14 cellular contexts compared by ENCODE assay signal in the genomic region with DNA sequence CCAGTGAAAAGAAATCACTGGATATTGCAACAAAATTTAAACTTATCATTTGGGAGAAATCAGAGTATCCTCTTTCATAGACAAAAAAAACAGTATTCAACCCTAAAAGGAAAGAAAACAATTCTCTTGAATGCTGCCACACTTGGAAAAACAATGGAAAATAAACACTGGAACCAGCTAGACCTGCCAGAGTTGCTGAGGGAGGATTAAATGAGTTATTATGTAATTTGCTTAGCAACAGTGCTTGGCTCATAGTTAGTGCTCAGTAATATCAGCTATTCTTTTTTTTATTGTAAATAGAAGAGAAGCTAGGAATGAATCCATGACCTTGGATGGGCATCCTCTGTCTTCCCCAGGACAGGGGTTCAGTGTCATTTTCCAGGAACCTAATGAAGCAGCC.
"Had no signal": no experiment of that assay in that cellular context is flagged by ENCODE, and none has a peak within 500 bp of the region (broad histone marks: within the 10 kb centered on the region; RNA-seq: fewer than 3 reads in every experiment).

No MANE protein-coding gene starts in this region.

- H3K36me3 ChIP-seq: brain microvascular endothelial cell, heart left ventricle, left lung, prostate gland, uterus had no signal

- DNase-seq: activated naive CD4-positive, alpha-beta T cell treated with anti-CD3 and anti-CD28 coated beads, Interleukin-2, amount 50 U/mL, for 16 hours; brain microvascular endothelial cell; cerebellar nuclear complex; dermis blood vessel endothelial cell; foreskin melanocyte; left lung; natural killer cell; stimulated activated CD4-positive, alpha-beta T cell treated with anti-CD3 and anti-CD28 coated beads, Interleukin-4, amount 100 ng/mL, for 1 hour; stimulated activated CD8-positive, alpha-beta memory T cell treated with anti-CD3 and anti-CD28 coated beads, Interleukin-4, amount 100 ng/mL, for 48 hours; stimulated activated naive CD8-positive, alpha-beta T cell treated with anti-CD3 and anti-CD28 coated beads, Interleukin-15, Interleukin-2, amounts not matched to agents 100 U/mL and 50 U/mL, for 24 hours; uterus had no signal

- H3K4me1 ChIP-seq: prostate gland had no signal

- ATAC-seq: activated CD4-positive, CD25-positive, alpha-beta regulatory T cell treated with anti-CD3 and anti-CD28 coated beads, Interleukin-2, amount 50 U/mL, for 24 hours; heart left ventricle; left lung; natural killer cell; stimulated activated naive CD8-positive, alpha-beta T cell treated with anti-CD3 and anti-CD28 coated beads, Interleukin-15, Interleukin-2, amounts not matched to agents 100 U/mL and 50 U/mL, for 24 hours had no signal

- H3K4me3 ChIP-seq: heart left ventricle, left lung, prostate gland, uterus had no signal

- H3K27me3 ChIP-seq: uterus had no signal

- H3K9me3 ChIP-seq: heart left ventricle, left lung, prostate gland, uterus had no signal

- H3K27ac ChIP-seq: brain microvascular endothelial cell, left lung, uterus had no signal
